In the genomic region with DNA sequence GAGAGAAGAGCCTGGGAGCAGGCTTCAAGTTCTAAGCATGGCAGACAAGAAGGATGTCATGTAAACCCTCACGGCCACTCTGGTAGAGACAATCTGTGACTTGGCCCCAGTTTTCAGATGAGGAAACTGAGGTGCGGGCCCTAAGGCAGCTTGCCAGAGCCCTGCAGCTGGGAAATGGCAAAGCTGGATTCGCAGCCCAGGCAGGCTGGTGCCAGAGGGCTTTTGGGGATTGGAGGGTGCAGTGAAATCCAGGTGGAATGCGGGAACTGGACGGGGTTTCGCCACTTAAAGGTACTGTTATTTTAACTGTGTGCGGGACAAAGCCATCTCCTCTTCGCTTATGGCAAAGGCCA, we compare ENCODE assay signal across 1 cellular context.
TF ChIP-seq lines count a peak whose summit lies in the region.

No MANE protein-coding gene starts in this region.

TF ChIP-seq in H1, 55 proteins besides CTCF, POLR2A, EP300 and RAD21 (continued from another document):
- TF ChIP-seq, protein P1, sequence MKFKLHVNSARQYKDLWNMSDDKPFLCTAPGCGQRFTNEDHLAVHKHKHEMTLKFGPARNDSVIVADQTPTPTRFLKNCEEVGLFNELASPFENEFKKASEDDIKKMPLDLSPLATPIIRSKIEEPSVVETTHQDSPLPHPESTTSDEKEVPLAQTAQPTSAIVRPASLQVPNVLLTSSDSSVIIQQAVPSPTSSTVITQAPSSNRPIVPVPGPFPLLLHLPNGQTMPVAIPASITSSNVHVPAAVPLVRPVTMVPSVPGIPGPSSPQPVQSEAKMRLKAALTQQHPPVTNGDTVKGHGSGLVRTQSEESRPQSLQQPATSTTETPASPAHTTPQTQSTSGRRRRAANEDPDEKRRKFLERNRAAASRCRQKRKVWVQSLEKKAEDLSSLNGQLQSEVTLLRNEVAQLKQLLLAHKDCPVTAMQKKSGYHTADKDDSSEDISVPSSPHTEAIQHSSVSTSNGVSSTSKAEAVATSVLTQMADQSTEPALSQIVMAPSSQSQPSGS (IDR thresholded peaks at IDR 0.05; ENCODE audit: low read length) = no peak
